ENCODE assay signal across 10 cellular contexts in the genomic region with DNA sequence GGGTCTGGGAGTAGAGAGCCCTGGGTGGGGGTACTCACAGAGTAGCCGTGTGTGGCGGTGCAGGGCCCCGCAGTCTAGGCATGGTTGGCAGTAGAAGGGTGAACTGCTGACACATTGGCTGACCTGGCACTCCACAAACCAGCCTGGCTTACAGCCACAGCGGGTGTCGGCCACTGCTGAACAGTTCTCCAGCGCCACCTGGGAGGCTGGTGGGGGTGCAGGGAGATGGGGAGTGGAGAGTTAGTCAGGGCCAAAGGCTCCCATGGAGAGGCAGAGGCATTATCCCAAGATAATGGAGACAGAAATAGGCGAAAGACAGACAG. TPM values are rescaled to one million over a fixed set of nuclear protein-coding genes. Genes with fewer than 3 reads are reported as not detected.
A peak's percentile ranks its signal among the peaks of the same experiment; 100 is the strongest.
DNase-seq lines count a peak whose midpoint lies in the region; ATAC-seq and FAIRE-seq lines count a peak whose summit lies in the region.
"Had no signal": no experiment of that assay in that cellular context is flagged by ENCODE, and none has a peak within 500 bp of the region (broad histone marks: within the 10 kb centered on the region; RNA-seq: fewer than 3 reads in every experiment).

No MANE protein-coding gene starts in this region.

- H3K9me3 Mint-ChIP-seq in central memory CD8-positive, alpha-beta T cell: no peaks in the 10 kb centered on the region
- H3K9me3 Mint-ChIP-seq: activated B cell treated with CpG ODN at 0.5 μM for 24 hours had no signal

- H3K27me3 Mint-ChIP-seq in central memory CD8-positive, alpha-beta T cell: peaks cover 12% of the 10 kb centered on the region

- H3K36me3 Mint-ChIP-seq in central memory CD8-positive, alpha-beta T cell (ENCODE audit: insufficient read depth): peaks cover 16% of the 10 kb centered on the region

- peak; percentile 74 for DNase-seq in HT-29 (ENCODE audit: low spot score)
- peak; percentile 52 for DNase-seq in SW480 (ENCODE audit: low spot score)
- DNase-seq in central memory CD8-positive, alpha-beta T cell (ENCODE audit: low spot score in 2 of 2): no peak
- DNase-seq in renal cortical epithelial cell (ENCODE audit: low read depth): peak; percentile 13
- no peak for DNase-seq in RCC 7860 (ENCODE audit: low spot score)
- no peak for DNase-seq in NCI-H146 (lab: John Stamatoyannopoulos, UW)
- no peak for DNase-seq in T1000 (lab: John Stamatoyannopoulos, UW)
- DNase-seq: activated B cell treated with CpG ODN at 0.5 μM for 24 hours, NCI-H187 treated with DMSO at 0.1 percent for 48 hours had no signal

- peak overlapping the region; percentile 81 for H3K4me3 Mint-ChIP-seq in central memory CD8-positive, alpha-beta T cell
- H3K4me3 Mint-ChIP-seq: activated B cell treated with CpG ODN at 0.5 μM for 24 hours had no signal

- FAIRE-seq in RCC 7860 (lab: Jason Lieb, UNC): no peak

- H3K4me1 Mint-ChIP-seq in central memory CD8-positive, alpha-beta T cell: peaks cover 25% of the 10 kb centered on the region

- H3K27ac Mint-ChIP-seq in central memory CD8-positive, alpha-beta T cell (ENCODE audit: low read depth): peak overlapping the region; percentile 50
- H3K27ac Mint-ChIP-seq: activated B cell treated with CpG ODN at 0.5 μM for 24 hours had no signal

- no peak for ATAC-seq in central memory CD8-positive, alpha-beta T cell (replicated peaks; ENCODE audit: extremely low read depth, poor library complexity, severe bottlenecking)
- no peak for ATAC-seq in HG03354 (IDR thresholded peaks at IDR 0.05; ENCODE audit: poor library complexity, severe bottlenecking, unreplicated experiment)

RNA-seq across cellular contexts. Expression of a gene that starts 1.5 kb away (rescaled TPM):
- total RNA-seq in HT-29 (2014; rRNA removed; shearing (Covaris generic)): 9.7 and 15.0 TPM in 2 replicates
- total RNA-seq in renal cortical epithelial cell: 3.3 and 9.7 TPM in 2 replicates

RNA-seq across cellular contexts. Expression of a gene that starts 27.0 kb away (rescaled TPM):
- total RNA-seq in HT-29 (2014; rRNA removed; shearing (Covaris generic)): 12.5 and 14.6 TPM in 2 replicates
- 22.2 and 22.6 TPM in 2 replicates for total RNA-seq in renal cortical epithelial cell

RNA-seq across cellular contexts. Expression of a gene that starts 39.9 kb away (rescaled TPM):
- total RNA-seq in HT-29 (2014; rRNA removed; shearing (Covaris generic)): 1.9 and 5.2 TPM in 2 replicates
- 0.25 TPM in 1 of 2 replicates, not detected in the other for total RNA-seq in renal cortical epithelial cell

RNA-seq across cellular contexts. Expression of a gene that starts 44.8 kb away (rescaled TPM):
- 0.16 TPM in 1 of 2 replicates, not detected in the other for total RNA-seq in HT-29 (2014; rRNA removed; shearing (Covaris generic))
- total RNA-seq in renal cortical epithelial cell: 5.8 and 13.0 TPM in 2 replicates
- total RNA-seq: activated B cell treated with CpG ODN at 0.5 μM for 24 hours had no signal

Comparison
In these comparisons a context has a peak if more than half of its experiments do, and no peak if none do; other contexts are left out.
1. DNase-seq: peak in HT-29 (single experiment), SW480 (single experiment) and renal cortical epithelial cell (single experiment); none in central memory CD8-positive, alpha-beta T cell (0 of 2), RCC 7860 (single experiment), NCI-H146 (single experiment) and T1000 (single experiment).